Comparison of ENCODE assay signal across 1 cellular context in genomic region chr2:175036582-175037018, GRCh38.
TF ChIP-seq lines count a peak whose summit lies in the region.

No MANE protein-coding gene starts in this region.

TF ChIP-seq in HepG2, 621 proteins besides CTCF, POLR2A, EP300 and RAD21 (continued from another document and continues in another):
- TF ChIP-seq PRDM10 (CRISPR knock-in tag; IDR thresholded peaks at IDR 0.05; ENCODE audit: low read depth): no peak
- no peak for TF ChIP-seq SIN3A (IDR thresholded peaks at IDR 0.05; ENCODE audit: borderline replicate concordance, low read depth, low read length)
- peak; percentile 69; the same call in 1 of the 2 replicates for TF ChIP-seq RCOR2 (CRISPR knock-in tag; IDR thresholded peaks at IDR 0.05)
- TF ChIP-seq ZNF83 (CRISPR knock-in tag; IDR thresholded peaks at IDR 0.05; ENCODE audit: borderline replicate concordance): no peak
- TF ChIP-seq KAT8 (CRISPR knock-in tag; IDR thresholded peaks at IDR 0.05): peak; percentile 87
- TF ChIP-seq KAT7 (CRISPR knock-in tag; IDR thresholded peaks at IDR 0.05; ENCODE audit: borderline replicate concordance): no peak
- TF ChIP-seq ZNF329 (CRISPR knock-in tag; IDR thresholded peaks at IDR 0.05; ENCODE audit: low read depth): no peak
- peak; percentile 77 for TF ChIP-seq HNF4A (CRISPR knock-in tag; IDR thresholded peaks at IDR 0.05)
- TF ChIP-seq ZNF17 (CRISPR knock-in tag; IDR thresholded peaks at IDR 0.05): no peak
- no peak for TF ChIP-seq ZNF275 (CRISPR knock-in tag; IDR thresholded peaks at IDR 0.05; ENCODE audit: borderline replicate concordance)
- no peak for TF ChIP-seq U2AF2 (IDR thresholded peaks at IDR 0.05; ENCODE audit: low read depth, low read length)
- TF ChIP-seq TOPORS (CRISPR knock-in tag; IDR thresholded peaks at IDR 0.05): no peak
- TF ChIP-seq ZNF687 (CRISPR knock-in tag; IDR thresholded peaks at IDR 0.05): no peak
- TF ChIP-seq ETV5 (CRISPR knock-in tag; IDR thresholded peaks at IDR 0.05; ENCODE audit: borderline replicate concordance): no peak
- TF ChIP-seq GATAD1 (CRISPR knock-in tag; IDR thresholded peaks at IDR 0.05): 0 out of 2 replicates have a peak, but pooled peaks have one; percentile 42
- no peak for TF ChIP-seq FOXA1 (IDR thresholded peaks at IDR 0.05)
- peak; percentile 88 for TF ChIP-seq FOXA1 (CRISPR knock-in tag; IDR thresholded peaks at IDR 0.05)
- TF ChIP-seq ZNF800 (CRISPR knock-in tag; IDR thresholded peaks at IDR 0.05): no peak
- peak; percentile 98 for TF ChIP-seq MIXL1 (CRISPR knock-in tag; IDR thresholded peaks at IDR 0.05)
- no peak for TF ChIP-seq ZFP62 (CRISPR knock-in tag; IDR thresholded peaks at IDR 0.05)
- TF ChIP-seq ZNF292 (CRISPR knock-in tag; IDR thresholded peaks at IDR 0.05; ENCODE audit: borderline replicate concordance, low read depth): no peak
- TF ChIP-seq ZMYM2 (CRISPR knock-in tag; IDR thresholded peaks at IDR 0.05): no peak
- no peak for TF ChIP-seq PCBP1 (IDR thresholded peaks at IDR 0.05; ENCODE audit: borderline replicate concordance, low read depth, low read length)
- no peak for TF ChIP-seq ZNF777 (CRISPR knock-in tag; IDR thresholded peaks at IDR 0.05)
- TF ChIP-seq ZNF24 (IDR thresholded peaks at IDR 0.05): no peak
- peak; percentile 78 for TF ChIP-seq PPARG (CRISPR knock-in tag; conservative IDR thresholded peaks at IDR 0.05)
- TF ChIP-seq ZSCAN21 (CRISPR knock-in tag; IDR thresholded peaks at IDR 0.05; ENCODE audit: borderline replicate concordance): no peak
- no peak for TF ChIP-seq JUN (CRISPR knock-in tag; IDR thresholded peaks at IDR 0.05)
- TF ChIP-seq ZNF441 (CRISPR knock-in tag; IDR thresholded peaks at IDR 0.05; ENCODE audit: borderline replicate concordance): no peak
- no peak for TF ChIP-seq RFX5 (IDR thresholded peaks at IDR 0.05; ENCODE audit: low read depth, low read length)
- peak in 1 of 2 experiments; percentile 82; a peak in 1 of 4 replicates for TF ChIP-seq KLF16 (CRISPR knock-in tag; IDR thresholded peaks at IDR 0.05)
- no peak for TF ChIP-seq MAF1 (CRISPR knock-in tag; IDR thresholded peaks at IDR 0.05; ENCODE audit: borderline replicate concordance)
- peak; percentile 56; the same call in 1 of the 2 replicates for TF ChIP-seq SIX1 (CRISPR knock-in tag; IDR thresholded peaks at IDR 0.05; ENCODE audit: borderline replicate concordance)
- TF ChIP-seq ZNF414 (CRISPR knock-in tag; IDR thresholded peaks at IDR 0.05): no peak
- TF ChIP-seq DNMT3B (CRISPR knock-in tag; conservative IDR thresholded peaks at IDR 0.05): no peak
- peak; percentile 17; the same call in 1 of the 2 replicates for TF ChIP-seq HMG20A (CRISPR knock-in tag; IDR thresholded peaks at IDR 0.05; ENCODE audit: borderline replicate concordance)
- TF ChIP-seq ELK4 (CRISPR knock-in tag; IDR thresholded peaks at IDR 0.05; ENCODE audit: borderline replicate concordance): no peak
- TF ChIP-seq ZNF513 (CRISPR knock-in tag; conservative IDR thresholded peaks at IDR 0.05): no peak
- no peak for TF ChIP-seq ZNF446 (CRISPR knock-in tag; IDR thresholded peaks at IDR 0.05)
- 0 out of 2 replicates have a peak, but pooled peaks have one; percentile 49 for TF ChIP-seq ISL2 (CRISPR knock-in tag; IDR thresholded peaks at IDR 0.05)
- no peak for TF ChIP-seq TERF1 (CRISPR knock-in tag; IDR thresholded peaks at IDR 0.05)
- peak; percentile 57 for TF ChIP-seq PAXIP1 (CRISPR knock-in tag; conservative IDR thresholded peaks at IDR 0.05)
- TF ChIP-seq NBN (conservative IDR thresholded peaks at IDR 0.05): no peak
